Comparison of ENCODE assay signal across 3 cellular contexts in the genomic region with DNA sequence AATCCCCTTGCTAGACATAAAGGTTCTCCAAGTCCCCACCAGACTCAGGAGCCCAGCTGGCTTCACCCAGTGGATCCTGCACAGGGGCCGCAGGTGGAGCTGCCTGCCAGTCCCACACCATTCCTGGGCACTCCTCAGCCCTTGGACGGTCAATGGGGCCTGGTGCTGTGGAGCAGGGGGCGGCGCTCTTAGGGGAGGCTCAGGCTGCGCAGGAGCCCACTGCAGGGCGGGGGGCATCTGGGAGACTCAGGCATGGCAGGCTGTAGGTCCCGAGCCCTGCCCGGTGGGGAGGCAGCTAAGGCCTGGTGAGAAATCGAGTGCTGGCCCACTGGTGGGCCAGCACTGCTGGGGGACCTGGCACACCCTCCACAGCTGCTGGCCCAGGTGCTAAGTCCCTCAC.
"Had no signal": no experiment of that assay in that cellular context is flagged by ENCODE, and none has a peak within 500 bp of the region (broad histone marks: within the 10 kb centered on the region; RNA-seq: fewer than 3 reads in every experiment).

No MANE protein-coding gene starts in this region.

- DNase-seq: GDM1, GF-D8 had no signal

- H3K4me3 ChIP-seq: GM12878 had no signal
